18 cellular contexts compared by ENCODE assay signal in the genomic region with DNA sequence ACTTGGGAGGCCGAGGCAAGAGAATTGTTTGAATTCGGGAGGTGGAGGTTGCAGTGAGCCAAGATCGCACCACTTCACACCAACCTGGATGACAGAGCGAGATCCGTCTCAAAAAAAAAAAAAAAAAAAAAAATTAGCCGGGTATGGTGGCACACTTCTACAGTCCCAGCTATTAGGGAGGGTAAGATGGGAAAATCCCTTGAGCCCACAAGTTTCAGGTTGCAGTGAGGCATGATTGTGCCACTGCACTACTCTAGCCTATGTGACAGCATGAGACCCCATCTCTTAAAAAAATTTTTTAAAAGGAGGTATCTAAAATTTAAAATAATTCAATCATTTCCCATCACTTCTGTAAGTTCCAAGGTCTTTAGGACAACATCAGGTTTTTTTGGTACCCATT.
"Had no signal": no experiment of that assay in that cellular context is flagged by ENCODE, and none has a peak within 500 bp of the region (broad histone marks: within the 10 kb centered on the region; RNA-seq: fewer than 3 reads in every experiment).

No MANE protein-coding gene starts in this region.

- H3K9me3 Mint-ChIP-seq: endodermal cell; natural killer cell; T-helper 1 cell treated with Interleukin-12 subunit alpha and Interleukin-12 subunit beta and Interleukin-4 antibody, amounts not matched to agents 30 μg/mL and 1 μg/mL, for 36 hours had no signal

- DNase-seq: activated CD4-positive, alpha-beta T cell treated with anti-CD3 and anti-CD28 coated beads, Interleukin-2, amount 50 U/mL, for 1 hour; activated CD4-positive, CD25-positive, alpha-beta regulatory T cell; activated CD8-positive, alpha-beta T cell treated with anti-CD3 and anti-CD28 coated beads, Interleukin-2, amount 10 ng/mL, durations not matched to agents 7 days and 5 days; activated gamma-delta T cell; amniotic stem cell; cerebellar nuclear complex; endodermal cell; head of caudate nucleus; left ventricle myocardium superior; mammary epithelial cell; midbrain; natural killer cell; spleen; stimulated activated CD4-positive, alpha-beta T cell treated with anti-CD3 and anti-CD28 coated beads, Interleukin-4, amount 100 ng/mL, for 24 hours; transverse colon had no signal

- ATAC-seq: activated CD8-positive, alpha-beta T cell treated with anti-CD3 and anti-CD28 coated beads, Interleukin-2, amount 10 ng/mL, durations not matched to agents 7 days and 5 days; gastroesophageal sphincter; left ventricle myocardium superior; natural killer cell had no signal

- H3K4me3 Mint-ChIP-seq: activated CD8-positive, alpha-beta T cell treated with anti-CD3 and anti-CD28 coated beads, Interleukin-2, amount 10 ng/mL, durations not matched to agents 7 days and 5 days; activated naive CD8-positive, alpha-beta T cell; endodermal cell; natural killer cell; T-helper 1 cell treated with Interleukin-12 subunit alpha and Interleukin-12 subunit beta and Interleukin-4 antibody, amounts not matched to agents 30 μg/mL and 1 μg/mL, for 36 hours had no signal

- H3K36me3 Mint-ChIP-seq: natural killer cell had no signal

- H3K27ac Mint-ChIP-seq: activated CD8-positive, alpha-beta T cell treated with anti-CD3 and anti-CD28 coated beads, Interleukin-2, amount 10 ng/mL, durations not matched to agents 7 days and 5 days; endodermal cell; T-helper 1 cell treated with Interleukin-12 subunit alpha and Interleukin-12 subunit beta and Interleukin-4 antibody, amounts not matched to agents 30 μg/mL and 1 μg/mL, for 36 hours had no signal

- H3K27me3 Mint-ChIP-seq: activated naive CD8-positive, alpha-beta T cell had no signal
